ENCODE assay signal across 8 cellular contexts in genomic region chr19:49809155-49809986, GRCh38. TPM values are rescaled to one million over a fixed set of nuclear protein-coding genes. Genes with fewer than 3 reads are reported as not detected.
A peak's percentile ranks its signal among the peaks of the same experiment; 100 is the strongest.
DNase-seq lines count a peak whose midpoint lies in the region; ATAC-seq and TF ChIP-seq lines count a peak whose summit lies in the region.

No MANE protein-coding gene starts in this region.

- peak overlapping the region; percentile 73 for H3K27ac Mint-ChIP-seq in activated CD4-positive, alpha-beta T cell treated with anti-CD3 and anti-CD28 coated beads for 36 hours

- DNase-seq in AG04450 (ENCODE audit: low read depth, low spot score) = no peak
- DNase-seq in activated CD4-positive, alpha-beta T cell treated with anti-CD3 and anti-CD28 coated beads for 36 hours = peak; percentile 63
- DNase-seq in lower lobe of right lung = peak; percentile 76
- DNase-seq in stimulated activated CD8-positive, alpha-beta memory T cell treated with anti-CD3 and anti-CD28 coated beads, Interleukin-12 subunit alpha, Interleukin-12 subunit beta, amount 100 ng/mL, for 4 hours (ENCODE audit: low read depth) = peak; percentile 33
- no peak for DNase-seq in NCI-H2029 treated with DMSO at 0.1 percent for 48 hours (lab: John Stamatoyannopoulos, UW)

- no peaks in the 10 kb centered on the region for H3K9me3 Mint-ChIP-seq in activated CD4-positive, alpha-beta T cell treated with anti-CD3 and anti-CD28 coated beads for 36 hours (ENCODE audit: low read depth)

- CTCF ChIA-PET in AG04450 (lab: Charles Lee) = interaction anchor here (1.5 kb wide), 1 partner anchor 124 kb away, joined by 3 read pairs; no protein-coding TSS in a partner anchor
- CTCF ChIA-PET in activated CD4-positive, alpha-beta T cell treated with anti-CD3 and anti-CD28 coated beads for 36 hours (lab: Charles Lee) = interaction anchor here (0.6 kb wide), 3 partner anchors 79 to 174 kb away, joined by 3 to 4 read pairs (median 3); no protein-coding TSS in a partner anchor

- TF ChIP-seq CTCF in AG04450 (IDR thresholded peaks at IDR 0.05; ENCODE audit: low read depth, low read length) = no peak
- TF ChIP-seq CTCF in lower lobe of right lung (IDR thresholded peaks at IDR 0.05) = peak; percentile 33

- no peaks in the 10 kb centered on the region for H3K27me3 ChIP-seq in AG04450 (ENCODE audit: control insufficient read depth, insufficient read depth, low read length)
- no peaks in the 10 kb centered on the region for H3K27me3 ChIP-seq in HUES48 (ENCODE audit: control insufficient read depth, insufficient read depth, low read length)
- H3K27me3 ChIP-seq in ectodermal cell (ENCODE audit: control insufficient read depth, insufficient read depth, low read length, poor library complexity, severe bottlenecking) = no peaks in the 10 kb centered on the region
- H3K27me3 ChIP-seq in lower lobe of right lung (ENCODE audit: low read depth) = no peaks in the 10 kb centered on the region

- H3K36me3 Mint-ChIP-seq in activated CD4-positive, alpha-beta T cell treated with anti-CD3 and anti-CD28 coated beads for 36 hours (ENCODE audit: low read depth) = peaks cover 7% of the 10 kb centered on the region

- H3K4me3 ChIP-seq in AG04450 (ENCODE audit: low read depth, low read length) (peak overlapping the region; percentile 77), HUES48 (ENCODE audit: low read depth, low read length) (peak overlapping the region; percentile 78), ectodermal cell (ENCODE audit: insufficient read depth, low read depth, low read length) (peak overlapping the region; percentile 52), lower lobe of right lung (peak overlapping the region; percentile 91)

- no peaks in the 10 kb centered on the region; the same call in 1 of the 2 replicates for H3K9me3 ChIP-seq in AG04450 (ENCODE audit: control insufficient read depth, insufficient read depth, low read length)
- no peaks in the 10 kb centered on the region for H3K9me3 ChIP-seq in HUES48 (ENCODE audit: control insufficient read depth, insufficient read depth, low read length)
- no peaks in the 10 kb centered on the region for H3K9me3 ChIP-seq in ectodermal cell (ENCODE audit: control insufficient read depth, low read length)
- no peaks in the 10 kb centered on the region for H3K9me3 ChIP-seq in lower lobe of right lung

- H3K9ac ChIP-seq in HUES48 (ENCODE audit: low read depth, low read length) = no peak overlapping the region; the same call in 1 of the 2 replicates

- ATAC-seq in activated CD4-positive, alpha-beta T cell treated with anti-CD3 and anti-CD28 coated beads for 36 hours = peak; percentile 43
- ATAC-seq in lower lobe of right lung (peak; percentile 48 to 55), HG02938 (IDR thresholded peaks at IDR 0.05; ENCODE audit: unreplicated experiment) (no peak)

- H3K36me3 ChIP-seq in HUES48 (ENCODE audit: control insufficient read depth, insufficient read depth, low read length) (peaks cover 7% of the 10 kb centered on the region), ectodermal cell (ENCODE audit: control insufficient read depth, insufficient read depth, low read length) (peaks cover 16% of the 10 kb centered on the region), lower lobe of right lung (peaks cover 18% of the 10 kb centered on the region)

- peaks cover 12% of the 10 kb centered on the region for H3K4me1 ChIP-seq in HUES48 (ENCODE audit: control insufficient read depth, insufficient read depth, low read length)
- H3K4me1 ChIP-seq in ectodermal cell (ENCODE audit: control insufficient read depth, insufficient read depth, low read length) = peaks cover 15% of the 10 kb centered on the region
- peaks cover 23% of the 10 kb centered on the region for H3K4me1 ChIP-seq in lower lobe of right lung

- H3K27ac ChIP-seq in AG04450 (ENCODE audit: low read depth, low read length) (peak overlapping the region; percentile 39), HUES48 (ENCODE audit: low read depth, low read length) (peak overlapping the region; percentile 40), ectodermal cell (ENCODE audit: insufficient read depth, low read depth, low read length, poor library complexity, severe bottlenecking) (peak overlapping the region; percentile 69), lower lobe of right lung (peak overlapping the region; percentile 84)

- H3K4me1 Mint-ChIP-seq in activated CD4-positive, alpha-beta T cell treated with anti-CD3 and anti-CD28 coated beads for 36 hours = peaks cover 27% of the 10 kb centered on the region

- no peaks in the 10 kb centered on the region for H3K27me3 Mint-ChIP-seq in activated CD4-positive, alpha-beta T cell treated with anti-CD3 and anti-CD28 coated beads for 36 hours

- POLR2A ChIA-PET in AG04450 (lab: Yijun Ruan, JAX) = interaction anchor here (0.6 to 1.4 kb wide), 3 partner anchors 44 to 119 kb away, joined by 3 to 4 read pairs (median 4); partner anchors contain the start of gene CPT1C
- POLR2A ChIA-PET in activated CD4-positive, alpha-beta T cell treated with anti-CD3 and anti-CD28 coated beads for 36 hours (lab: Charles Lee) = interaction anchor here (0.6 to 0.8 kb wide), 2 partner anchors 9 to 480 kb away, joined by 3 read pairs; no protein-coding TSS in a partner anchor

- 20 to 21% methylated on average over 50 of the region's 50 CpGs for WGBS in ectodermal cell, 2 experiments

- intact Hi-C loops in activated CD4-positive, alpha-beta T cell treated with anti-CD3 and anti-CD28 coated beads for 36 hours (cut with DNase I, micrococcal nuclease) = loop anchor here in 1 of 2 experiments (1.0 to 5.0 kb wide), 2 partner anchors 92 to 173 kb away; no protein-coding TSS in a partner anchor
- intact Hi-C loops in lower lobe of right lung (cut with DNase I) = no loop called here

- peak overlapping the region; percentile 78 for H3K4me3 Mint-ChIP-seq in activated CD4-positive, alpha-beta T cell treated with anti-CD3 and anti-CD28 coated beads for 36 hours

RNA-seq across cellular contexts. Expression of gene FUZ, which starts 3.7 kb away (rescaled TPM):
- polyA plus RNA-seq in AG04450 (2011; rRNA removed) = 6.9 and 9.0 TPM in 2 replicates
- polyA minus RNA-seq in AG04450 (2011; rRNA and poly(A)+ RNA removed) = 4.1 and 8.0 TPM in 2 replicates
- 10 to 100 TPM; 15.6 to 18.8 TPM for total RNA-seq in activated CD4-positive, alpha-beta T cell treated with anti-CD3 and anti-CD28 coated beads for 36 hours
- polyA plus RNA-seq in ectodermal cell (2013, experiment 1 of 4) = 37.0 TPM
- polyA plus RNA-seq in ectodermal cell (2013, experiment 2 of 4) = 29.2 TPM
- polyA plus RNA-seq in ectodermal cell (2013, experiment 3 of 4) = 30.9 TPM
- 30.2 TPM for polyA plus RNA-seq in ectodermal cell (2013, experiment 4 of 4)
- total RNA-seq in lower lobe of right lung = 24.0 TPM

RNA-seq across cellular contexts. Expression of gene MED25, which starts 8.7 kb away (rescaled TPM):
- polyA plus RNA-seq in AG04450 (2011; rRNA removed) = 12.6 and 20.3 TPM in 2 replicates
- 25.4 and 33.2 TPM in 2 replicates for polyA minus RNA-seq in AG04450 (2011; rRNA and poly(A)+ RNA removed)
- total RNA-seq in activated CD4-positive, alpha-beta T cell treated with anti-CD3 and anti-CD28 coated beads for 36 hours = 10 to 100 TPM; 39.6 to 49.9 TPM
- 96.9 TPM for polyA plus RNA-seq in ectodermal cell (2013, experiment 1 of 4)
- 94.0 TPM for polyA plus RNA-seq in ectodermal cell (2013, experiment 2 of 4)
- 85.4 TPM for polyA plus RNA-seq in ectodermal cell (2013, experiment 3 of 4)
- polyA plus RNA-seq in ectodermal cell (2013, experiment 4 of 4) = 89.4 TPM
- total RNA-seq in lower lobe of right lung = 65.8 TPM

RNA-seq across cellular contexts. Expression of gene PTOV1, which starts 41.6 kb away (rescaled TPM):
- 37.6 and 58.5 TPM in 2 replicates for polyA plus RNA-seq in AG04450 (2011; rRNA removed)
- polyA minus RNA-seq in AG04450 (2011; rRNA and poly(A)+ RNA removed) = 69.9 and 97.7 TPM in 2 replicates
- total RNA-seq in activated CD4-positive, alpha-beta T cell treated with anti-CD3 and anti-CD28 coated beads for 36 hours = 100 to 1,000 TPM in 1 of 2 experiments, 10 to 100 TPM in 1; 76.9 to 104 TPM
- polyA plus RNA-seq in ectodermal cell (2013, experiment 1 of 4) = 404 TPM
- polyA plus RNA-seq in ectodermal cell (2013, experiment 2 of 4) = 396 TPM
- 337 TPM for polyA plus RNA-seq in ectodermal cell (2013, experiment 3 of 4)
- polyA plus RNA-seq in ectodermal cell (2013, experiment 4 of 4) = 359 TPM
- 124 TPM for total RNA-seq in lower lobe of right lung

RNA-seq across cellular contexts. Expression of gene AP2A1, which starts 42.6 kb away (rescaled TPM):
- 59.1 and 82.2 TPM in 2 replicates for polyA plus RNA-seq in AG04450 (2011; rRNA removed)
- polyA minus RNA-seq in AG04450 (2011; rRNA and poly(A)+ RNA removed) = 96.8 and 122 TPM in 2 replicates
- total RNA-seq in activated CD4-positive, alpha-beta T cell treated with anti-CD3 and anti-CD28 coated beads for 36 hours = 100 to 1,000 TPM in 1 of 2 experiments, 10 to 100 TPM in 1; 79.4 to 102 TPM
- 136 TPM for polyA plus RNA-seq in ectodermal cell (2013, experiment 1 of 4)
- polyA plus RNA-seq in ectodermal cell (2013, experiment 2 of 4) = 137 TPM
- 101 TPM for polyA plus RNA-seq in ectodermal cell (2013, experiment 3 of 4)
- 105 TPM for polyA plus RNA-seq in ectodermal cell (2013, experiment 4 of 4)
- 67.6 TPM for total RNA-seq in lower lobe of right lung

RNA-seq across cellular contexts. Expression of gene TSKS, which starts 46.3 kb away (rescaled TPM):
- not detected in 2 replicates for polyA plus RNA-seq in AG04450 (2011; rRNA removed)
- polyA minus RNA-seq in AG04450 (2011; rRNA and poly(A)+ RNA removed) = 0.09 TPM in 1 of 2 replicates, not detected in the other
- total RNA-seq in activated CD4-positive, alpha-beta T cell treated with anti-CD3 and anti-CD28 coated beads for 36 hours = 1 to 10 TPM; 1.9 to 2.1 TPM
- polyA plus RNA-seq in ectodermal cell (2013, experiment 1 of 4) = 0.31 TPM
- polyA plus RNA-seq in ectodermal cell (2013, experiment 2 of 4) = 0.60 TPM
- not detected for polyA plus RNA-seq in ectodermal cell (2013, experiment 3 of 4)
- not detected for polyA plus RNA-seq in ectodermal cell (2013, experiment 4 of 4)
- 1.2 TPM for total RNA-seq in lower lobe of right lung

Comparison
In these comparisons a context has a peak if more than half of its experiments do, and no peak if none do; other contexts are left out.
1. DNase-seq: peak in activated CD4-positive, alpha-beta T cell treated with anti-CD3 and anti-CD28 coated beads for 36 hours (single experiment), lower lobe of right lung (single experiment) and stimulated activated CD8-positive, alpha-beta memory T cell treated with anti-CD3 and anti-CD28 coated beads, Interleukin-12 subunit alpha, Interleukin-12 subunit beta, amount 100 ng/mL, for 4 hours (single experiment); none in AG04450 (single experiment) and NCI-H2029 treated with DMSO at 0.1 percent for 48 hours (single experiment).
2. Peak in every context shown above with its lines, with median percentiles within 50 percentile points of each other: H3K27ac ChIP-seq and H3K4me3 ChIP-seq.